12 cellular contexts compared by ENCODE assay signal in genomic region chr16:27432600-27432957, GRCh38. TPM values are rescaled to one million over a fixed set of nuclear protein-coding genes. Genes with fewer than 3 reads are reported as not detected.
DNase-seq lines count a peak whose midpoint lies in the region; ATAC-seq and TF ChIP-seq lines count a peak whose summit lies in the region.
"Had no signal": no experiment of that assay in that cellular context is flagged by ENCODE, and none has a peak within 500 bp of the region (broad histone marks: within the 10 kb centered on the region; RNA-seq: fewer than 3 reads in every experiment).

No MANE protein-coding gene starts in this region.

- H3K27ac Mint-ChIP-seq in activated CD8-positive, alpha-beta T cell treated with anti-CD3 and anti-CD28 coated beads, Interleukin-2, amount 10 ng/mL, durations not matched to agents 7 days and 5 days, result peak overlapping the region; percentile 77
- peak overlapping the region in 5 of 6 donors; percentile 40 to 87 (median 59) for H3K27ac Mint-ChIP-seq in immature natural killer cell

- H3K4me1 Mint-ChIP-seq in activated CD8-positive, alpha-beta T cell treated with anti-CD3 and anti-CD28 coated beads, Interleukin-2, amount 10 ng/mL, durations not matched to agents 7 days and 5 days (ENCODE audit: low read depth), result peaks cover 53% of the 10 kb centered on the region
- H3K4me1 Mint-ChIP-seq in immature natural killer cell, result peaks cover 18 to 26% of the 10 kb centered on the region in 2 donors

- no peak overlapping the region for H3K4me3 Mint-ChIP-seq in activated CD8-positive, alpha-beta T cell treated with anti-CD3 and anti-CD28 coated beads, Interleukin-2, amount 10 ng/mL, durations not matched to agents 7 days and 5 days
- H3K4me3 Mint-ChIP-seq in immature natural killer cell, result no peak overlapping the region

- H3K9me3 ChIP-seq in testis (no peaks in the 10 kb centered on the region), transverse colon (no peaks in the 10 kb centered on the region)

- DNase-seq in activated effector memory CD4-positive, alpha-beta T cell treated with anti-CD3 and anti-CD28 coated beads, Interleukin-2, amount 50 U/mL, for 16 hours, result peak; percentile 41
- no peak for DNase-seq in activated effector memory CD4-positive, alpha-beta T cell treated with Interleukin-2 at 50 U/mL for 16 hours
- no peak for DNase-seq in activated CD8-positive, alpha-beta T cell treated with anti-CD3 and anti-CD28 coated beads, Interleukin-2, amount 10 ng/mL, durations not matched to agents 7 days and 5 days
- DNase-seq in immature natural killer cell (no peak), testis (peak; percentile 2), transverse colon (no peak)
- DNase-seq: NCI-H146, substantia nigra had no signal

- TF ChIP-seq POLR2A in testis (IDR thresholded peaks at IDR 0.05), result no peak
- no peak for TF ChIP-seq POLR2A in transverse colon (IDR thresholded peaks at IDR 0.05)

- no peak for TF ChIP-seq CTCF in testis (IDR thresholded peaks at IDR 0.05)
- no peak for TF ChIP-seq CTCF in transverse colon (IDR thresholded peaks at IDR 0.05)

- CTCF ChIA-PET in activated CD8-positive, alpha-beta T cell treated with anti-CD3 and anti-CD28 coated beads, Interleukin-2, amount 10 ng/mL, durations not matched to agents 7 days and 5 days (lab: Charles Lee), result interaction anchor here (1.4 to 1.8 kb wide), 2 partner anchors 28 to 65 kb away, joined by 4 read pairs; no protein-coding TSS in a partner anchor

- in situ Hi-C loops in transverse colon (cut with MboI; ENCODE audit: low pct_ligation_motif_present in 1 of 4, low pct_unique_long_range_greater_than_20kb in 1 of 4, low sequenced_read_pairs in 3 of 4), result no loop called here

- POLR2A ChIA-PET in activated CD8-positive, alpha-beta T cell treated with anti-CD3 and anti-CD28 coated beads, Interleukin-2, amount 10 ng/mL, durations not matched to agents 7 days and 5 days (lab: Charles Lee), result interaction anchor here (0.9 to 1.6 kb wide), 2 partner anchors 11 to 14 kb away, joined by 3 read pairs; no protein-coding TSS in a partner anchor

- no peak overlapping the region for H3K4me3 ChIP-seq in testis
- no peak overlapping the region for H3K4me3 ChIP-seq in transverse colon
- H3K4me3 ChIP-seq: SK-N-MC had no signal

- no peaks in the 10 kb centered on the region for H3K9me3 Mint-ChIP-seq in activated CD8-positive, alpha-beta T cell treated with anti-CD3 and anti-CD28 coated beads, Interleukin-2, amount 10 ng/mL, durations not matched to agents 7 days and 5 days (ENCODE audit: insufficient read depth)
- no peaks in the 10 kb centered on the region for H3K9me3 Mint-ChIP-seq in immature natural killer cell

- no peak for ATAC-seq in activated CD8-positive, alpha-beta T cell treated with anti-CD3 and anti-CD28 coated beads, Interleukin-2, amount 10 ng/mL, durations not matched to agents 7 days and 5 days
- ATAC-seq in HG03097 (IDR thresholded peaks at IDR 0.05; ENCODE audit: low FRiP score, unreplicated experiment), result no peak
- no peak for ATAC-seq in HG02763 (IDR thresholded peaks at IDR 0.05; ENCODE audit: unreplicated experiment)
- ATAC-seq: right cardiac atrium had no signal

- no peaks in the 10 kb centered on the region for H3K27me3 Mint-ChIP-seq in activated CD8-positive, alpha-beta T cell treated with anti-CD3 and anti-CD28 coated beads, Interleukin-2, amount 10 ng/mL, durations not matched to agents 7 days and 5 days (ENCODE audit: low read depth)
- H3K27me3 Mint-ChIP-seq in immature natural killer cell (ENCODE audit: low read depth in 3 of 3), result peaks cover 0 to 3% (median 0%) of the 10 kb centered on the region in 3 donors

- H3K27ac ChIP-seq in testis, result no peak overlapping the region
- no peak overlapping the region for H3K27ac ChIP-seq in transverse colon
- H3K27ac ChIP-seq: SK-N-MC had no signal

- H3K36me3 Mint-ChIP-seq in activated CD8-positive, alpha-beta T cell treated with anti-CD3 and anti-CD28 coated beads, Interleukin-2, amount 10 ng/mL, durations not matched to agents 7 days and 5 days (ENCODE audit: low read depth), result peaks cover 65% of the 10 kb centered on the region
- H3K36me3 Mint-ChIP-seq in immature natural killer cell, result peaks cover 4 to 24% (median 20%) of the 10 kb centered on the region in 3 donors

- no peak for TF ChIP-seq EP300 in transverse colon (IDR thresholded peaks at IDR 0.05; ENCODE audit: low read depth)

- H3K4me1 ChIP-seq in testis (no peaks in the 10 kb centered on the region), transverse colon (no peaks in the 10 kb centered on the region)

- H3K27me3 ChIP-seq in testis, result no peaks in the 10 kb centered on the region
- H3K27me3 ChIP-seq in transverse colon, result no peaks in the 10 kb centered on the region

- intact Hi-C loops in testis (cut with DNase I; ENCODE audit: low total_unique reads) (no loop called here), transverse colon (cut with DNase I; ENCODE audit: low total_unique reads) (no loop called here)

- H3K36me3 ChIP-seq in testis (ENCODE audit: low read depth, missing control alignments), result no peaks in the 10 kb centered on the region
- no peaks in the 10 kb centered on the region for H3K36me3 ChIP-seq in transverse colon

- 34 to 45% methylated on average over 6 of the region's 6 CpGs for WGBS in testis, 2 donors
- 47 to 67% methylated on average over 3 to 6 of the region's 6 CpGs for WGBS in transverse colon (ENCODE audit: low coverage in 1 of 2), 2 donors

RNA-seq across cellular contexts. Expression of gene IL21R, which starts 30.6 kb away (rescaled TPM):
- total RNA-seq in activated CD8-positive, alpha-beta T cell treated with anti-CD3 and anti-CD28 coated beads, Interleukin-2, amount 10 ng/mL, durations not matched to agents 7 days and 5 days, result 10 to 100 TPM; 23.5 to 24.2 TPM
- polyA plus RNA-seq in immature natural killer cell (10 to 100 TPM; 27.5 to 59.7 (median 49.6) TPM), testis (ENCODE audit: insufficient read depth, low read depth, low replicate concordance) (2.3 TPM)
- total RNA-seq in testis (under 1 TPM; 0.31 to 0.87 TPM), transverse colon (1 to 10 TPM in 1 of 4 donors, under 1 TPM in 2, not detected in 1; 0.20 to 1.1 (median 0.27) TPM)

Comparison
In these comparisons a context has a peak if more than half of its experiments do, and no peak if none do; other contexts are left out.
1. DNase-seq: peak in activated effector memory CD4-positive, alpha-beta T cell treated with anti-CD3 and anti-CD28 coated beads, Interleukin-2, amount 50 U/mL, for 16 hours (single experiment) and testis (single experiment); none in activated effector memory CD4-positive, alpha-beta T cell treated with Interleukin-2 at 50 U/mL for 16 hours (single experiment), activated CD8-positive, alpha-beta T cell treated with anti-CD3 and anti-CD28 coated beads, Interleukin-2, amount 10 ng/mL, durations not matched to agents 7 days and 5 days (single experiment), immature natural killer cell (0 of 3) and transverse colon (single experiment).
2. RNA of gene IL21R, which starts 30.6 kb away (total RNA-seq): 23.5 to 24.2 TPM in activated CD8-positive, alpha-beta T cell treated with anti-CD3 and anti-CD28 coated beads, Interleukin-2, amount 10 ng/mL, durations not matched to agents 7 days and 5 days; 0.31 to 0.87 TPM in testis and 0.20 to 1.1 TPM in transverse colon; every median in the first group is over 10 times any median in the second.